ENCODE assay signal across 1 cellular context in the genomic region with DNA sequence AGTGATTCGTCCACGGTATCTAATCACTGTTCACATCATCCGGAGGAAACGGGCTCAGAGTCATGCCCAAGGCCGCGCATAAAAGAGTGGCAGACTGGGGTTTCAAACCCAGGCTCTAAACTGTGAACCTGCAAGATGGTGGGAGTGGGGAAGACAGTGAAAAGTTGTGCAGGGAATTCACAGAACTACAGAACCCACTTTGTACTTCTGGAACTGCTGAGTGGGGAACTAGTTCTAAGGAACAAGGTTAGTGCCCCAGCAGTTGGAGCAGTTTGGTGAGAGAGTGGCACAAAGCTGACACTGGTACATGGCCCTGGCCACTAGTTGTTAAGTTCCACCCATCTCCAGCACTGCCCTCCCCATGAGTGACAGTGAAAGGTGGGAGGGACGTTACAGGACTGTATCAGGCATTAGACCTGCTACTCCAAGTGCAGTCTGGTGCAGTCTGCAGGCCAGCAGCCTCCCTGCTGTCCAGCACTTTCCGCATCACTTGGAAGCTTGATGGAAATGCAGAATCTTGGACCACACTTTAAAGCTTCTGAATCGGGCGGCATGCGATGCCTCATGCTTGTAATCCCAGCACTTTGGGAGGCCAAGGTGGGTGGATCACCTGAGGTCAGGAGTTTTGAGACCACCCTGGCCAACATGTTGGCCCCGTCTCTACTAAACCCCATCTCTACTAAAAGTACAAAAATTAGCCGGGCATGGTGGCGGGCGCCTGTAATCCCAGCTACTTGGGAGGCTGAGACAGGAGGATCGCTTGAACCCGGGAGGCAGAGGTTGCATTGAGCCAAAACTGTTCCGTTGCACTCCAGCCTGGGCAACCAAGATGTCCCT.
TF ChIP-seq lines count a peak whose summit lies in the region.

No MANE protein-coding gene starts in this region.

TF ChIP-seq in K562, 482 proteins besides CTCF, POLR2A, EP300 and RAD21 (continued from another document and continues in another):
- TF ChIP-seq, protein P1, sequence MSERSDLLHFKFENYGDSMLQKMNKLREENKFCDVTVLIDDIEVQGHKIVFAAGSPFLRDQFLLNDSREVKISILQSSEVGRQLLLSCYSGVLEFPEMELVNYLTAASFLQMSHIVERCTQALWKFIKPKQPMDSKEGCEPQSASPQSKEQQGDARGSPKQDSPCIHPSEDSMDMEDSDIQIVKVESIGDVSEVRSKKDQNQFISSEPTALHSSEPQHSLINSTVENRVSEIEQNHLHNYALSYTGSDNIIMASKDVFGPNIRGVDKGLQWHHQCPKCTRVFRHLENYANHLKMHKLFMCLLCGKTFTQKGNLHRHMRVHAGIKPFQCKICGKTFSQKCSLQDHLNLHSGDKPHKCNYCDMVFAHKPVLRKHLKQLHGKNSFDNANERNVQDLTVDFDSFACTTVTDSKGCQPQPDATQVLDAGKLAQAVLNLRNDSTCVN (CRISPR knock-in tag; IDR thresholded peaks at IDR 0.05) = 0 out of 2 replicates have a peak, but pooled peaks have one; percentile 41
- TF ChIP-seq ZNF197 (CRISPR knock-in tag; IDR thresholded peaks at IDR 0.05; ENCODE audit: low read depth) (no peak), ZNF668 (CRISPR knock-in tag; IDR thresholded peaks at IDR 0.05) (0 out of 2 replicates have a peak, but pooled peaks have one; percentile 39), MECOM (CRISPR knock-in tag; IDR thresholded peaks at IDR 0.05) (no peak), NELFE (IDR thresholded peaks at IDR 0.05; ENCODE audit: insufficient read depth, insufficient read length) (no peak), YBX1 (IDR thresholded peaks at IDR 0.05) (no peak), ZFX (CRISPR knock-in tag; IDR thresholded peaks at IDR 0.05) (peak; percentile 28; the same call in 1 of the 2 replicates), ZBTB17 (CRISPR knock-in tag; IDR thresholded peaks at IDR 0.05) (peak; percentile 75; the same call in 1 of the 2 replicates), NFIX (CRISPR knock-in tag; IDR thresholded peaks at IDR 0.05; ENCODE audit: low read depth) (no peak), C11orf30 (IDR thresholded peaks at IDR 0.05; ENCODE audit: low read depth) (no peak), ZKSCAN3 (CRISPR knock-in tag; IDR thresholded peaks at IDR 0.05) (no peak), RHOXF2B (CRISPR knock-in tag; conservative IDR thresholded peaks at IDR 0.05) (no peak), PREB (CRISPR knock-in tag; IDR thresholded peaks at IDR 0.05) (peak; percentile 80; the same call in 1 of the 2 replicates), POLR2AphosphoS5 (IDR thresholded peaks at IDR 0.05; ENCODE audit: control insufficient read depth, insufficient read depth, low read depth, low read length) (peak; percentile 30), ARNT (IDR thresholded peaks at IDR 0.05) (0 out of 4 replicates have a peak, but pooled peaks of 1 of the 2 experiments have one; percentile 14), GTF2E2 (tag; IDR thresholded peaks at IDR 0.05) (0 out of 2 replicates have a peak, but pooled peaks have one; percentile 43), ZNF174 (CRISPR knock-in tag; IDR thresholded peaks at IDR 0.05) (0 out of 2 replicates have a peak, but pooled peaks have one; percentile 56), RBM22 (IDR thresholded peaks at IDR 0.05; ENCODE audit: low read depth, low read length, poor library complexity, severe bottlenecking) (no peak), ZNF592 (IDR thresholded peaks at IDR 0.05) (peak; percentile 77), ZNF232 (CRISPR knock-in tag; IDR thresholded peaks at IDR 0.05) (no peak), FOXO4 (CRISPR knock-in tag; IDR thresholded peaks at IDR 0.05) (no peak), ZNF146 (CRISPR knock-in tag; IDR thresholded peaks at IDR 0.05; ENCODE audit: unreplicated experiment) (no peak), ZNF316 (IDR thresholded peaks at IDR 0.05) (peak; percentile 24; the same call in 1 of the 2 replicates), BCOR (IDR thresholded peaks at IDR 0.05) (0 out of 2 replicates have a peak, but pooled peaks have one; percentile 32), HMBOX1 (IDR thresholded peaks at IDR 0.05) (peak; percentile 44; the same call in 1 of the 2 replicates), MLX (CRISPR knock-in tag; conservative IDR thresholded peaks at IDR 0.05) (no peak), ZC3H4 (CRISPR knock-in tag; IDR thresholded peaks at IDR 0.05; ENCODE audit: borderline replicate concordance) (peak; percentile 85; the same call in 1 of the 2 replicates)
- TF ChIP-seq, protein P2, sequence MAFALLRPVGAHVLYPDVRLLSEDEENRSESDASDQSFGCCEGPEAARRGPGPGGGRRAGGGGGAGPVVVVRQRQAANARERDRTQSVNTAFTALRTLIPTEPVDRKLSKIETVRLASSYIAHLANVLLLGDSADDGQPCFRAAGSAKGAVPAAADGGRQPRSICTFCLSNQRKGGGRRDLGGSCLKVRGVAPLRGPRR (CRISPR knock-in tag; IDR thresholded peaks at IDR 0.05) = peak; percentile 63; the same call in 1 of the 2 replicates
- TF ChIP-seq, protein P3, sequence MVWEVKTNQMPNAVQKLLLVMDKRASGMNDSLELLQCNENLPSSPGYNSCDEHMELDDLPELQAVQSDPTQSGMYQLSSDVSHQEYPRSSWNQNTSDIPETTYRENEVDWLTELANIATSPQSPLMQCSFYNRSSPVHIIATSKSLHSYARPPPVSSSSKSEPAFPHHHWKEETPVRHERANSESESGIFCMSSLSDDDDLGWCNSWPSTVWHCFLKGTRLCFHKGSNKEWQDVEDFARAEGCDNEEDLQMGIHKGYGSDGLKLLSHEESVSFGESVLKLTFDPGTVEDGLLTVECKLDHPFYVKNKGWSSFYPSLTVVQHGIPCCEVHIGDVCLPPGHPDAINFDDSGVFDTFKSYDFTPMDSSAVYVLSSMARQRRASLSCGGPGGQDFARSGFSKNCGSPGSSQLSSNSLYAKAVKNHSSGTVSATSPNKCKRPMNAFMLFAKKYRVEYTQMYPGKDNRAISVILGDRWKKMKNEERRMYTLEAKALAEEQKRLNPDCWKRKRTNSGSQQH (CRISPR knock-in tag; IDR thresholded peaks at IDR 0.05) = 0 out of 2 replicates have a peak, but pooled peaks have one; percentile 7
- TF ChIP-seq, protein P4, sequence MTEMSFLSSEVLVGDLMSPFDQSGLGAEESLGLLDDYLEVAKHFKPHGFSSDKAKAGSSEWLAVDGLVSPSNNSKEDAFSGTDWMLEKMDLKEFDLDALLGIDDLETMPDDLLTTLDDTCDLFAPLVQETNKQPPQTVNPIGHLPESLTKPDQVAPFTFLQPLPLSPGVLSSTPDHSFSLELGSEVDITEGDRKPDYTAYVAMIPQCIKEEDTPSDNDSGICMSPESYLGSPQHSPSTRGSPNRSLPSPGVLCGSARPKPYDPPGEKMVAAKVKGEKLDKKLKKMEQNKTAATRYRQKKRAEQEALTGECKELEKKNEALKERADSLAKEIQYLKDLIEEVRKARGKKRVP (CRISPR knock-in tag; IDR thresholded peaks at IDR 0.05) = peak; percentile 36; the same call in 1 of the 2 replicates
- TF ChIP-seq, protein P5, sequence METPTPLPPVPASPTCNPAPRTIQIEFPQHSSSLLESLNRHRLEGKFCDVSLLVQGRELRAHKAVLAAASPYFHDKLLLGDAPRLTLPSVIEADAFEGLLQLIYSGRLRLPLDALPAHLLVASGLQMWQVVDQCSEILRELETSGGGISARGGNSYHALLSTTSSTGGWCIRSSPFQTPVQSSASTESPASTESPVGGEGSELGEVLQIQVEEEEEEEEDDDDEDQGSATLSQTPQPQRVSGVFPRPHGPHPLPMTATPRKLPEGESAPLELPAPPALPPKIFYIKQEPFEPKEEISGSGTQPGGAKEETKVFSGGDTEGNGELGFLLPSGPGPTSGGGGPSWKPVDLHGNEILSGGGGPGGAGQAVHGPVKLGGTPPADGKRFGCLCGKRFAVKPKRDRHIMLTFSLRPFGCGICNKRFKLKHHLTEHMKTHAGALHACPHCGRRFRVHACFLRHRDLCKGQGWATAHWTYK (CRISPR knock-in tag; IDR thresholded peaks at IDR 0.05) = peak; percentile 67; the same call in 1 of the 2 replicates
- TF ChIP-seq, protein P6, sequence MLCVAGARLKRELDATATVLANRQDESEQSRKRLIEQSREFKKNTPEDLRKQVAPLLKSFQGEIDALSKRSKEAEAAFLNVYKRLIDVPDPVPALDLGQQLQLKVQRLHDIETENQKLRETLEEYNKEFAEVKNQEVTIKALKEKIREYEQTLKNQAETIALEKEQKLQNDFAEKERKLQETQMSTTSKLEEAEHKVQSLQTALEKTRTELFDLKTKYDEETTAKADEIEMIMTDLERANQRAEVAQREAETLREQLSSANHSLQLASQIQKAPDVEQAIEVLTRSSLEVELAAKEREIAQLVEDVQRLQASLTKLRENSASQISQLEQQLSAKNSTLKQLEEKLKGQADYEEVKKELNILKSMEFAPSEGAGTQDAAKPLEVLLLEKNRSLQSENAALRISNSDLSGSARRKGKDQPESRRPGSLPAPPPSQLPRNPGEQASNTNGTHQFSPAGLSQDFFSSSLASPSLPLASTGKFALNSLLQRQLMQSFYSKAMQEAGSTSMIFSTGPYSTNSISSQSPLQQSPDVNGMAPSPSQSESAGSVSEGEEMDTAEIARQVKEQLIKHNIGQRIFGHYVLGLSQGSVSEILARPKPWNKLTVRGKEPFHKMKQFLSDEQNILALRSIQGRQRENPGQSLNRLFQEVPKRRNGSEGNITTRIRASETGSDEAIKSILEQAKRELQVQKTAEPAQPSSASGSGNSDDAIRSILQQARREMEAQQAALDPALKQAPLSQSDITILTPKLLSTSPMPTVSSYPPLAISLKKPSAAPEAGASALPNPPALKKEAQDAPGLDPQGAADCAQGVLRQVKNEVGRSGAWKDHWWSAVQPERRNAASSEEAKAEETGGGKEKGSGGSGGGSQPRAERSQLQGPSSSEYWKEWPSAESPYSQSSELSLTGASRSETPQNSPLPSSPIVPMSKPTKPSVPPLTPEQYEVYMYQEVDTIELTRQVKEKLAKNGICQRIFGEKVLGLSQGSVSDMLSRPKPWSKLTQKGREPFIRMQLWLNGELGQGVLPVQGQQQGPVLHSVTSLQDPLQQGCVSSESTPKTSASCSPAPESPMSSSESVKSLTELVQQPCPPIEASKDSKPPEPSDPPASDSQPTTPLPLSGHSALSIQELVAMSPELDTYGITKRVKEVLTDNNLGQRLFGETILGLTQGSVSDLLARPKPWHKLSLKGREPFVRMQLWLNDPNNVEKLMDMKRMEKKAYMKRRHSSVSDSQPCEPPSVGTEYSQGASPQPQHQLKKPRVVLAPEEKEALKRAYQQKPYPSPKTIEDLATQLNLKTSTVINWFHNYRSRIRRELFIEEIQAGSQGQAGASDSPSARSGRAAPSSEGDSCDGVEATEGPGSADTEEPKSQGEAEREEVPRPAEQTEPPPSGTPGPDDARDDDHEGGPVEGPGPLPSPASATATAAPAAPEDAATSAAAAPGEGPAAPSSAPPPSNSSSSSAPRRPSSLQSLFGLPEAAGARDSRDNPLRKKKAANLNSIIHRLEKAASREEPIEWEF (CRISPR knock-in tag; IDR thresholded peaks at IDR 0.05) = no peak
